In the genomic region with DNA sequence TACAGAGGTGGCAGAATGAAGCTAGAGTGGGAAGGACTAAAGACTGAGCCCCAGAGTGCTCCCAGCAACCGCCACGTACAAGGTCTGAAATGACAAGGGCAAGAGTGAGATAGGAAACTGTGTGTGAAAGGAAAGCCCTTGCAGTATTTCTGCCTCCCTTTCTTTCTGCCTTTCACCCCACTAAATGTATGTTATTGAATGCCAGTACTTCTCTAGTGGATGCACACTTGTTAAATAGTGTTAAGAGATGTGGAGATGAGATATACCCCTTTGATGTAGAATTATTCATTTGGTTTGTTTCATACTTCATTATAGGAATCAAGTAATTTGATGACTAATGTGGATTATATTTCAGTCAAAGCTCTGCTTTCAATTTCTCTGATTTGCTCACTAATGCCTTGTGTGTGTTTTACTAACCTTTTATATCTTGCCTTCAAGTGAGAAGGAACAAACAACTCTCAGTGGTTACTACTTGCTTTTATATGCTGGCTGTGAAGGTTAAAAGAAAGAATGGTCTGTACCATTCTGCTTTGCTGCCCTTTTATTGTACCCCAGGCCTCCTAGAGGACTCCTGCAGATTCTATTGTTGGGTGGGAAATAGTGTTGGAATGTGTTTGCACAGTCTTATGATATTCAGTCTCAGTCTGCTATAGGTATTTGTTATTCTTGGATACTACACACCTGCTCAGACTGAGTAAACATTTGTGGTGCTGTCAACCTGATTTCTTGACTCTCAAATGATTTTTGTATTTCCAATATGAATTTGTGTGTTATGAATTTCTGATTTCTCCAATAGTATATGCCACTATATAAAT, we compare ENCODE assay signal across 3 cellular contexts.
TF ChIP-seq lines count a peak whose summit lies in the region.

No MANE protein-coding gene starts in this region.

TF ChIP-seq in A549, 52 proteins besides CTCF, POLR2A, EP300 and RAD21 (continued from another document):
- TF ChIP-seq, protein P1, sequence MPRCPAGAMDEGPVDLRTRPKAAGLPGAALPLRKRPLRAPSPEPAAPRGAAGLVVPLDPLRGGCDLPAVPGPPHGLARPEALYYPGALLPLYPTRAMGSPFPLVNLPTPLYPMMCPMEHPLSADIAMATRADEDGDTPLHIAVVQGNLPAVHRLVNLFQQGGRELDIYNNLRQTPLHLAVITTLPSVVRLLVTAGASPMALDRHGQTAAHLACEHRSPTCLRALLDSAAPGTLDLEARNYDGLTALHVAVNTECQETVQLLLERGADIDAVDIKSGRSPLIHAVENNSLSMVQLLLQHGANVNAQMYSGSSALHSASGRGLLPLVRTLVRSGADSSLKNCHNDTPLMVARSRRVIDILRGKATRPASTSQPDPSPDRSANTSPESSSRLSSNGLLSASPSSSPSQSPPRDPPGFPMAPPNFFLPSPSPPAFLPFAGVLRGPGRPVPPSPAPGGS (IDR thresholded peaks at IDR 0.05), result no peak
- TF ChIP-seq MAFK (IDR thresholded peaks at IDR 0.05; ENCODE audit: partially characterized antibody) (no peak), SMC3 (IDR thresholded peaks at IDR 0.05) (no peak), JUN (IDR thresholded peaks at IDR 0.05) (no peak), NFE2L2 (conservative IDR thresholded peaks at IDR 0.05; ENCODE audit: low read length) (no peak), FOXS1 (CRISPR knock-in tag; IDR thresholded peaks at IDR 0.05) (no peak)

TF ChIP-seq in HCT116, 20 proteins besides CTCF, POLR2A, EP300 and RAD21 (continued from another document):
- TF ChIP-seq FOSL1 (IDR thresholded peaks at IDR 0.05; ENCODE audit: low read depth), result peak; percentile 54
- TF ChIP-seq SP1 (IDR thresholded peaks at IDR 0.05; ENCODE audit: low read depth), result peak; percentile 45; the same call in 1 of the 2 replicates
- no peak for TF ChIP-seq TCF7L2 (IDR thresholded peaks at IDR 0.05; ENCODE audit: borderline replicate concordance, extremely low read depth, insufficient read depth, insufficient read length)
- TF ChIP-seq REST (IDR thresholded peaks at IDR 0.05; ENCODE audit: low read depth), result no peak
- peak; percentile 53 for TF ChIP-seq JUND (IDR thresholded peaks at IDR 0.05)
- no peak for TF ChIP-seq CEBPB (IDR thresholded peaks at IDR 0.05; ENCODE audit: low read depth)
- TF ChIP-seq ZBTB33 (IDR thresholded peaks at IDR 0.05; ENCODE audit: extremely low read depth, insufficient replicate concordance, low read length), result no peak
TF ChIP-seq in HCT116: peak in this region for 4.

TF ChIP-seq in WTC11, 78 proteins besides CTCF, POLR2A, EP300 and RAD21 (continued from another document):
- TF ChIP-seq PRDM15 (CRISPR knock-in tag; IDR thresholded peaks at IDR 0.05) (no peak), HMGXB4 (CRISPR knock-in tag; IDR thresholded peaks at IDR 0.05) (no peak), MXD4 (CRISPR knock-in tag; IDR thresholded peaks at IDR 0.05; ENCODE audit: borderline replicate concordance) (no peak), SMAD3 (CRISPR knock-in tag; IDR thresholded peaks at IDR 0.05; ENCODE audit: borderline replicate concordance) (no peak), GTF2I (CRISPR knock-in tag; conservative IDR thresholded peaks at IDR 0.05) (no peak), GABPB1 (CRISPR knock-in tag; IDR thresholded peaks at IDR 0.05) (no peak), NR1H2 (CRISPR knock-in tag; IDR thresholded peaks at IDR 0.05) (no peak), ZNF138 (CRISPR knock-in tag; conservative IDR thresholded peaks at IDR 0.05) (no peak), NR3C1 (CRISPR knock-in tag; conservative IDR thresholded peaks at IDR 0.05; ENCODE audit: low read depth) (no peak)
- TF ChIP-seq, protein P2, sequence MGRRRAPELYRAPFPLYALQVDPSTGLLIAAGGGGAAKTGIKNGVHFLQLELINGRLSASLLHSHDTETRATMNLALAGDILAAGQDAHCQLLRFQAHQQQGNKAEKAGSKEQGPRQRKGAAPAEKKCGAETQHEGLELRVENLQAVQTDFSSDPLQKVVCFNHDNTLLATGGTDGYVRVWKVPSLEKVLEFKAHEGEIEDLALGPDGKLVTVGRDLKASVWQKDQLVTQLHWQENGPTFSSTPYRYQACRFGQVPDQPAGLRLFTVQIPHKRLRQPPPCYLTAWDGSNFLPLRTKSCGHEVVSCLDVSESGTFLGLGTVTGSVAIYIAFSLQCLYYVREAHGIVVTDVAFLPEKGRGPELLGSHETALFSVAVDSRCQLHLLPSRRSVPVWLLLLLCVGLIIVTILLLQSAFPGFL (CRISPR knock-in tag; IDR thresholded peaks at IDR 0.05; ENCODE audit: borderline replicate concordance), result no peak
